ENCODE assay signal across 23 cellular contexts in the genomic region with DNA sequence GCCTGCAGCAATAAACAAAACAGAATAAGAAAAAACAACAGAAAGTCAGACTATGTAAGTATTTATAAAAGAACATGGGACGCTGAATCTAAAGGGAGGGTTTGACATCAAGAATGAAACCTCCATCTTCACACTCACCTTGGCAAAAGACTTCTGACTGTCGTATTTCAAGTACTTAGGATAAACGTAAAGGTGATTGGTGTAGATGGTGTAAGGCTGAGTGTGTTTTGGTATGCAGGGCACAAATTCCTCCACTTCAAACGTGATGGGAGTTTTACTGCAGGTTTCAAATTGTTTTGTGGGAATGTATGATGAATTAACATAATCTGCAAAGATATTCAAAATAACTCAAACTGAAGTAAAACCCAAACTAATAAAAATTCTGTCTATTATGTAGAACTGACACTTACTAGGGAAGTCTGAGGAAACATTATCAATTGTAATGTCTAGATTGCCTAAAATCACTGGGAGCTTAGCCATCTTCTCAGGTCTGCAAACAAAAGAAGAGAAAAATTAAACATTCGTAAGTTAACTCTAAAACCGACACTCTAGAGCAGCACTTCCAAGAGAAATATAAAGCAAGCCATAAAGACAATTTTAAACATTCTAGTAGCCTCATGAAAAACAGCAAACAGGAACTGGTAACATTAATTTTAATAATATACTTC.
"Had no signal": no experiment of that assay in that cellular context is flagged by ENCODE, and none has a peak within 500 bp of the region (broad histone marks: within the 10 kb centered on the region; RNA-seq: fewer than 3 reads in every experiment).

No MANE protein-coding gene starts in this region.

- DNase-seq: cortex of kidney; effector memory CD8-positive, alpha-beta T cell; hypothalamus; natural killer cell; occipital lobe; ovary; posterior cingulate gyrus; psoas muscle; right cardiac atrium; stimulated activated CD4-positive, alpha-beta T cell treated with anti-CD3 and anti-CD28 coated beads, Interleukin-15, amount 100 ng/mL, for 24 hours; stimulated activated CD4-positive, alpha-beta T cell treated with anti-CD3 and anti-CD28 coated beads, Interleukin-2, amount 100 ng/mL, for 48 hours; stimulated activated naive B cell treated with anti-CD40 and anti-IgM and Interleukin-4, amounts not matched to agents 10 μg/mL and 1 μg/mL and 100 μg/mL, for 72 hours; transverse colon; upper lobe of right lung; uterus had no signal

- ATAC-seq: effector memory CD8-positive, alpha-beta T cell; natural killer cell; psoas muscle; stimulated activated naive B cell treated with anti-CD40 and anti-IgM and Interleukin-4, amounts not matched to agents 10 μg/mL and 1 μg/mL and 100 μg/mL, for 72 hours; upper lobe of right lung had no signal

- H3K4me3 Mint-ChIP-seq: effector memory CD8-positive, alpha-beta T cell; memory B cell; natural killer cell; stimulated activated naive B cell treated with anti-CD40 and anti-IgM and Interleukin-4, amounts not matched to agents 10 μg/mL and 1 μg/mL and 100 μg/mL, for 72 hours; stimulated activated naive CD8-positive, alpha-beta T cell treated with anti-CD3 and anti-CD28 coated beads, Interleukin-15, Interleukin-2, amounts not matched to agents 100 ng/mL and 50 ng/mL, for 24 hours had no signal

- FAIRE-seq: endometrium, frontal cortex, keratinocyte had no signal

- H3K4me1 Mint-ChIP-seq: natural killer cell had no signal

- H3K9me3 Mint-ChIP-seq: effector memory CD8-positive, alpha-beta T cell; memory B cell; natural killer cell; stimulated activated naive B cell treated with anti-CD40 and anti-IgM and Interleukin-4, amounts not matched to agents 10 μg/mL and 1 μg/mL and 100 μg/mL, for 72 hours; stimulated activated naive CD8-positive, alpha-beta T cell treated with anti-CD3 and anti-CD28 coated beads, Interleukin-15, Interleukin-2, amounts not matched to agents 100 ng/mL and 50 ng/mL, for 24 hours had no signal

- H3K4me3 ChIP-seq: lung, ovary, psoas muscle, skin epidermis, suprapubic skin, transverse colon, upper lobe of right lung, uterus had no signal

- H3K27me3 ChIP-seq: ovary, suprapubic skin, transverse colon, upper lobe of right lung, uterus had no signal

- H3K27me3 Mint-ChIP-seq: effector memory CD8-positive, alpha-beta T cell; memory B cell; stimulated activated naive B cell treated with anti-CD40 and anti-IgM and Interleukin-4, amounts not matched to agents 10 μg/mL and 1 μg/mL and 100 μg/mL, for 72 hours; stimulated activated naive CD8-positive, alpha-beta T cell treated with anti-CD3 and anti-CD28 coated beads, Interleukin-15, Interleukin-2, amounts not matched to agents 100 ng/mL and 50 ng/mL, for 24 hours had no signal

- H3K27ac ChIP-seq: ovary, psoas muscle, skin epidermis, suprapubic skin, transverse colon, upper lobe of right lung, uterus had no signal

- H3K27ac Mint-ChIP-seq: effector memory CD8-positive, alpha-beta T cell; memory B cell; natural killer cell; stimulated activated naive B cell treated with anti-CD40 and anti-IgM and Interleukin-4, amounts not matched to agents 10 μg/mL and 1 μg/mL and 100 μg/mL, for 72 hours; stimulated activated naive CD8-positive, alpha-beta T cell treated with anti-CD3 and anti-CD28 coated beads, Interleukin-15, Interleukin-2, amounts not matched to agents 100 ng/mL and 50 ng/mL, for 24 hours had no signal

- H3K4me1 ChIP-seq: uterus had no signal

- H3K36me3 ChIP-seq: ovary, uterus had no signal

- H3K9me3 ChIP-seq: ovary, psoas muscle, suprapubic skin, transverse colon, upper lobe of right lung, uterus had no signal
